ENCODE assay signal across 13 cellular contexts in genomic region chr5:9363026-9363793, GRCh38.
DNase-seq lines count a peak whose midpoint lies in the region; ATAC-seq and TF ChIP-seq lines count a peak whose summit lies in the region.
"Had no signal": no experiment of that assay in that cellular context is flagged by ENCODE, and none has a peak within 500 bp of the region (broad histone marks: within the 10 kb centered on the region; RNA-seq: fewer than 3 reads in every experiment).

No MANE protein-coding gene starts in this region.

- TF ChIP-seq CTCF in fibroblast of the aortic adventitia (IDR thresholded peaks at IDR 0.05; ENCODE audit: insufficient read depth, low read length): no peak

- DNase-seq in fibroblast of the aortic adventitia (ENCODE audit: low read depth): peak; percentile 67
- DNase-seq in NCI-H1092 treated with DMSO at 0.1 percent for 48 hours (lab: John Stamatoyannopoulos, UW): no peak
- DNase-seq in NCI-H1105 treated with DMSO at 0.1 percent for 48 hours (lab: John Stamatoyannopoulos, UW): no peak
- no peak for DNase-seq in NCI-H526 (lab: John Stamatoyannopoulos, UW)
- DNase-seq in NOMO-1 treated with dmso at 0.1 percent for 144 hours (lab: John Stamatoyannopoulos, UW; ENCODE audit: unreplicated experiment): no peak
- DNase-seq: activated naive CD8-positive, alpha-beta T cell treated with anti-CD3 and anti-CD28 coated beads, Interleukin-2, amount 10 ng/mL, durations not matched to agents 7 days and 5 days; DMS153; NCI-H510A; stimulated activated CD4-positive, alpha-beta T cell treated with anti-CD3 and anti-CD28 coated beads, Interleukin-2, amount 100 ng/mL, for 48 hours; upper lobe of right lung had no signal

- ATAC-seq in GM18519 (IDR thresholded peaks at IDR 0.05; ENCODE audit: low FRiP score, unreplicated experiment) (peak; percentile 51), GM21723 (IDR thresholded peaks at IDR 0.05; ENCODE audit: unreplicated experiment) (peak; percentile 57), HG03439 (IDR thresholded peaks at IDR 0.05; ENCODE audit: unreplicated experiment) (peak; percentile 44)
- ATAC-seq: upper lobe of right lung had no signal

- H3K4me3 ChIP-seq in fibroblast of the aortic adventitia (ENCODE audit: low read depth, low read length): no peak overlapping the region
- H3K4me3 ChIP-seq: upper lobe of right lung had no signal
